1 cellular context compared by ENCODE assay signal in the genomic region with DNA sequence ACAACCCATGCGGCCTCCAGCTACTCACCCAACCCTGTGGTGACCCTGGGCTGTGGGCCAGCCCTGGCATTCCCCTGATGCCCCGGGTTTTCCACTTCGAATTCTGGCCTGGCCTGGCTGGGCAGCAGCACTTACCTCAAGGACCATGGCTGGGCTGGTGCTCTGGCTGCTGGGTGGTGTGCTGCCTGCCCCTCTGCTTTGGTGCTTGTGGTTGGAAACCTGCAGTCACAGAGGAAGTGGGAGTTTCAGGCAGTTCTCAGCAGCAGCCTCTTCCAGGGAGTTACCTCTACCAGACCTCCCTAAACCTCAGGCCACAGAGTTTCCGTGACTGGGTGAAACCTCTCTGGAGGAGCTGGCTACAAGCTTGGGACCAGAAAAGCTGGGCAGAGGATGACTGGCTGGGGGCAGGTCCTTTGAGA.
TF ChIP-seq lines count a peak whose summit lies in the region.

CXCR3 (minus strand) TSS at position 209 of the 419 bp plus-strand sequence; CDS start at position 147, 62 bp downstream.

TF ChIP-seq in GM23338, 12 proteins besides CTCF, POLR2A, EP300 and RAD21 (continued from another document):
- no peak for TF ChIP-seq REST (IDR thresholded peaks at IDR 0.05; ENCODE audit: unreplicated experiment)
- no peak for TF ChIP-seq ZNF114 (CRISPR knock-in tag; IDR thresholded peaks at IDR 0.05)
- TF ChIP-seq, protein P1, sequence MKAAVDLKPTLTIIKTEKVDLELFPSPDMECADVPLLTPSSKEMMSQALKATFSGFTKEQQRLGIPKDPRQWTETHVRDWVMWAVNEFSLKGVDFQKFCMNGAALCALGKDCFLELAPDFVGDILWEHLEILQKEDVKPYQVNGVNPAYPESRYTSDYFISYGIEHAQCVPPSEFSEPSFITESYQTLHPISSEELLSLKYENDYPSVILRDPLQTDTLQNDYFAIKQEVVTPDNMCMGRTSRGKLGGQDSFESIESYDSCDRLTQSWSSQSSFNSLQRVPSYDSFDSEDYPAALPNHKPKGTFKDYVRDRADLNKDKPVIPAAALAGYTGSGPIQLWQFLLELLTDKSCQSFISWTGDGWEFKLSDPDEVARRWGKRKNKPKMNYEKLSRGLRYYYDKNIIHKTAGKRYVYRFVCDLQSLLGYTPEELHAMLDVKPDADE (IDR thresholded peaks at IDR 0.05): no peak
- no peak for TF ChIP-seq EZH2 (IDR thresholded peaks at IDR 0.05; ENCODE audit: low read depth, unreplicated experiment)
